In genomic region chr6:89412071-89413005, GRCh38 we compare ENCODE assay signal across 8 cellular contexts. TPM values are rescaled to one million over a fixed set of nuclear protein-coding genes. Genes with fewer than 3 reads are reported as not detected.
A peak's percentile ranks its signal among the peaks of the same experiment; 100 is the strongest.
DNase-seq lines count a peak whose midpoint lies in the region; ATAC-seq lines count a peak whose summit lies in the region.

TSS of gene RRAGD (minus strand) at chr6:89412273. CDS start at chr6:89411993, 280 bp downstream.

- H3K27ac Mint-ChIP-seq in memory B cell: peak within 1 kb of the TSS; percentile 90

- no peaks in the 10 kb centered on the region for H3K9me3 Mint-ChIP-seq in memory B cell

- peak within 1 kb of the TSS; percentile 64 to 76 for H3K4me3 ChIP-seq in duodenal mucosa (ENCODE audit: low read depth in 1 of 2, low read length in 2 of 2)

- H3K9me3 ChIP-seq in duodenal mucosa (ENCODE audit: control insufficient read depth in 1 of 2, low read length in 2 of 2): no peaks in the 10 kb centered on the region

- H3K4me1 ChIP-seq in duodenal mucosa (ENCODE audit: control insufficient read depth in 1 of 2, insufficient read depth in 2 of 2, low read length in 2 of 2): peaks cover 0 to 18% of the 10 kb centered on the region in 2 donors

- peaks cover 4% of the 10 kb centered on the region for H3K27me3 Mint-ChIP-seq in memory B cell

- ATAC-seq in GM18517 (IDR thresholded peaks at IDR 0.05; ENCODE audit: unreplicated experiment): peak; percentile 80
- ATAC-seq in HG03045 (IDR thresholded peaks at IDR 0.05; ENCODE audit: unreplicated experiment): peak; percentile 81
- peak; percentile 83 for ATAC-seq in memory B cell (ENCODE audit: low read depth)

- H3K27ac ChIP-seq in duodenal mucosa (ENCODE audit: low read depth, low read length): peak within 1 kb of the TSS; percentile 36

- DNase-seq in A172 (ENCODE audit: low spot score) (peak; percentile 40), NCI-H2196 treated with DMSO at 0.1 percent for 48 hours (lab: John Stamatoyannopoulos, UW; ENCODE audit: unreplicated experiment) (peak; percentile 26), memory B cell (ENCODE audit: low spot score in 2 of 2) (peak; percentile 42 to 56)
- peak; percentile 44 to 55 for DNase-seq in activated CD4-positive, alpha-beta T cell treated with anti-CD3 and anti-CD28 coated beads, Interleukin-2, amount 50 U/mL, for 4 hours
- DNase-seq in stimulated activated CD8-positive, alpha-beta memory T cell treated with anti-CD3 and anti-CD28 coated beads, Interleukin-12 subunit alpha, Interleukin-12 subunit beta, amount 100 ng/mL, for 1 hour (ENCODE audit: low read depth): peak; percentile 22

- H3K27me3 ChIP-seq in duodenal mucosa (ENCODE audit: control insufficient read depth in 1 of 2, insufficient read depth in 2 of 2, low read length in 2 of 2): peaks cover 9 to 34% of the 10 kb centered on the region in 2 donors

- no peaks in the 10 kb centered on the region for H3K36me3 ChIP-seq in duodenal mucosa (ENCODE audit: control insufficient read depth in 1 of 2, insufficient read depth in 2 of 2, low read length in 2 of 2)

- H3K4me1 Mint-ChIP-seq in memory B cell: peaks cover 16% of the 10 kb centered on the region

- H3K36me3 Mint-ChIP-seq in memory B cell: no peaks in the 10 kb centered on the region

- H3K4me3 Mint-ChIP-seq in memory B cell: peak within 1 kb of the TSS; percentile 99

- H3K9ac ChIP-seq in duodenal mucosa (ENCODE audit: low read depth in 1 of 2, low read length in 2 of 2): peak within 1 kb of the TSS in 1 of 2 donors; percentile 44

RNA-seq across cellular contexts. Expression of gene RRAGD, which starts in this region (rescaled TPM):
- 33.5 and 38.3 TPM in 2 replicates for total RNA-seq in A172 (2014; rRNA removed; shearing (Covaris generic))

Comparison
In these comparisons a context has a peak if more than half of its experiments do, and no peak if none do; other contexts are left out.
1. Peak in every context shown above with its lines: DNase-seq, ATAC-seq, H3K4me3 ChIP-seq and H3K27ac ChIP-seq.